Comparison of ENCODE assay signal across 15 cellular contexts in genomic region chr12:60148109-60148508, GRCh38.
A peak's percentile ranks its signal among the peaks of the same experiment; 100 is the strongest.
DNase-seq lines count a peak whose midpoint lies in the region; ATAC-seq, FAIRE-seq and TF ChIP-seq lines count a peak whose summit lies in the region.
"Had no signal": no experiment of that assay in that cellular context is flagged by ENCODE, and none has a peak within 500 bp of the region (broad histone marks: within the 10 kb centered on the region; RNA-seq: fewer than 3 reads in every experiment).

No MANE protein-coding gene starts in this region.

- H3K27me3 Mint-ChIP-seq in naive thymus-derived CD8-positive, alpha-beta T cell = no peaks in the 10 kb centered on the region
- H3K27me3 Mint-ChIP-seq: stimulated activated naive CD8-positive, alpha-beta T cell treated with anti-CD3 and anti-CD28 coated beads, Interleukin-15, amount 100 ng/mL, for 72 hours had no signal

- intact Hi-C loops in IMR-90 (cut with micrococcal nuclease) = loop anchor here (1.0 to 5.0 kb wide), 2 partner anchors 189 to 551 kb away; no protein-coding TSS in a partner anchor

- in situ Hi-C loops in IMR-90 (cut with MboI; ENCODE audit: low sequenced_read_pairs) = no loop called here

- peak overlapping the region; percentile 6 to 78; a peak in 2 of 4 replicates for H4K8ac ChIP-seq in IMR-90 (ENCODE audit: low read depth in 2 of 2, low read length in 2 of 2)

- H3K9me3 Mint-ChIP-seq in naive thymus-derived CD8-positive, alpha-beta T cell = peaks cover 0 to 4% (median 0%) of the 10 kb centered on the region in 9 donors
- H3K9me3 Mint-ChIP-seq: nephron had no signal

- peak; percentile 78 for ATAC-seq in IMR-90 (ENCODE audit: low read depth)
- no peak for ATAC-seq in HG02759 (IDR thresholded peaks at IDR 0.05; ENCODE audit: unreplicated experiment)
- no peak for ATAC-seq in naive thymus-derived CD8-positive, alpha-beta T cell
- ATAC-seq: stimulated activated naive CD8-positive, alpha-beta T cell treated with anti-CD3 and anti-CD28 coated beads, Interleukin-15, amount 100 ng/mL, for 72 hours had no signal

- TF ChIP-seq CTCF in AG04450 (IDR thresholded peaks at IDR 0.05; ENCODE audit: low read depth, low read length) = no peak
- TF ChIP-seq CTCF in IMR-90 (conservative IDR thresholded peaks at IDR 0.05; ENCODE audit: low read depth, low read length) = no peak
- no peak for TF ChIP-seq CTCF in bronchial epithelial cell (IDR thresholded peaks at IDR 0.05; ENCODE audit: insufficient read depth, low read length, severe bottlenecking)

- H3K27ac ChIP-seq in AG04450 (ENCODE audit: low read depth, low read length) = peak overlapping the region; percentile 92
- H3K27ac ChIP-seq in IMR-90 (ENCODE audit: insufficient read depth, low read length) = peak overlapping the region; percentile 76
- H3K27ac ChIP-seq: C4-2B had no signal

- dilution Hi-C loops in IMR-90 (cut with HindIII; ENCODE audit: low sequenced_read_pairs, unreplicated experiment) = no loop called here

- no peak overlapping the region for H2AK9ac ChIP-seq in IMR-90 (replicated peaks; ENCODE audit: low read depth, low read length, poor library complexity)

- H4K20me1 ChIP-seq in IMR-90 (ENCODE audit: insufficient read depth, low read length) = no peaks in the 10 kb centered on the region

- H3K4me3 ChIP-seq in AG04450 (ENCODE audit: low read depth, low read length) (no peak overlapping the region), IMR-90 (ENCODE audit: insufficient read depth, low read depth, low read length) (no peak overlapping the region), bronchial epithelial cell (ENCODE audit: low read depth, low read length) (no peak overlapping the region)

- peak overlapping the region; percentile 41 for H3K14ac ChIP-seq in IMR-90 (replicated peaks; ENCODE audit: low read depth, low read length)

- peak overlapping the region; percentile 26 for H4K5ac ChIP-seq in IMR-90 (ENCODE audit: low read depth, low read length)

- peak overlapping the region; percentile 92 for H2BK5ac ChIP-seq in IMR-90 (ENCODE audit: low read depth, low read length, poor library complexity, severe bottlenecking)

- H3K9me1 ChIP-seq in IMR-90 (ENCODE audit: insufficient read depth, low read length) = no peaks in the 10 kb centered on the region

- H3K9me3 ChIP-seq in AG04450 (ENCODE audit: control insufficient read depth, insufficient read depth, low read length) (no peaks in the 10 kb centered on the region), IMR-90 (ENCODE audit: control insufficient read depth, insufficient read depth, low read length) (no peaks in the 10 kb centered on the region)

- no peaks in the 10 kb centered on the region for H3K79me1 ChIP-seq in IMR-90 (ENCODE audit: low read depth in 1 of 2, low read length in 2 of 2)

- H3K27ac Mint-ChIP-seq in naive thymus-derived CD8-positive, alpha-beta T cell = no peak overlapping the region
- H3K27ac Mint-ChIP-seq: nephron; stimulated activated naive CD8-positive, alpha-beta T cell treated with anti-CD3 and anti-CD28 coated beads, Interleukin-15, amount 100 ng/mL, for 72 hours had no signal

- peak overlapping the region; percentile 88 for H2BK120ac ChIP-seq in IMR-90 (ENCODE audit: low read depth, low read length)

- H2BK20ac ChIP-seq in IMR-90 (ENCODE audit: low read depth, low read length) = peak overlapping the region; percentile 96

- H4K91ac ChIP-seq in IMR-90 (ENCODE audit: insufficient read depth, low read depth, low read length) = peak overlapping the region; percentile 83

- TF ChIP-seq POLR2A in IMR-90 (IDR thresholded peaks at IDR 0.05; ENCODE audit: low read depth, low read length) = no peak

- WGBS in IMR-90 (ENCODE audit: extremely low coverage in 2 of 2, insufficient read length in 1 of 2), 2 experiments = no CpG with 5 or more reads among the region's 2 CpGs

- no peak overlapping the region for H3K4me3 Mint-ChIP-seq in naive thymus-derived CD8-positive, alpha-beta T cell
- H3K4me3 Mint-ChIP-seq: nephron; stimulated activated naive CD8-positive, alpha-beta T cell treated with anti-CD3 and anti-CD28 coated beads, Interleukin-15, amount 100 ng/mL, for 72 hours had no signal

- no peaks in the 10 kb centered on the region for H3K36me3 Mint-ChIP-seq in naive thymus-derived CD8-positive, alpha-beta T cell

- BruUV-seq in IMR-90 (replicated peaks; lab: Mats Ljungman, UMichigan) = no TSS peak

- H2AK5ac ChIP-seq in IMR-90 (ENCODE audit: low read depth, low read length) = peak overlapping the region; percentile 39; the same call in 1 of the 2 replicates

- DNase-seq in AG04450 (ENCODE audit: low read depth, low spot score) (peak; percentile 66), IMR-90 (peak; percentile 92), bronchial epithelial cell (ENCODE audit: low read depth) (peak; percentile 95), kidney tubule cell (ENCODE audit: low spot score) (peak; percentile 84), DMS153 (lab: John Stamatoyannopoulos, UW) (no peak)
- DNase-seq in naive thymus-derived CD8-positive, alpha-beta T cell = no peak
- no peak for DNase-seq in activated effector memory CD4-positive, alpha-beta T cell treated with Interleukin-2 at 50 U/mL for 16 hours
- DNase-seq: activated naive CD4-positive, alpha-beta T cell treated with Interleukin-2 at 50 U/mL for 16 hours; effector memory CD4-positive, alpha-beta T cell; NCI-H1092; NCI-H774; stimulated activated naive CD8-positive, alpha-beta T cell treated with anti-CD3 and anti-CD28 coated beads, Interleukin-15, amount 100 ng/mL, for 72 hours had no signal

- POLR2A ChIA-PET in AG04450 (lab: Yijun Ruan, JAX) (interaction anchor here (0.8 kb wide), 1 partner anchor 118 kb away, joined by 3 read pairs; no protein-coding TSS in a partner anchor), IMR-90 (lab: Charles Lee; ENCODE audit: unreplicated experiment) (no interaction called here)
- POLR2A ChIA-PET in naive thymus-derived CD8-positive, alpha-beta T cell (lab: Charles Lee) = no interaction called here

- peak overlapping the region; percentile 79 for H3K4ac ChIP-seq in IMR-90 (ENCODE audit: low read depth, low read length)

- no peaks in the 10 kb centered on the region for H3K4me1 Mint-ChIP-seq in naive thymus-derived CD8-positive, alpha-beta T cell
- H3K4me1 Mint-ChIP-seq: nephron; stimulated activated naive CD8-positive, alpha-beta T cell treated with anti-CD3 and anti-CD28 coated beads, Interleukin-15, amount 100 ng/mL, for 72 hours had no signal

- TF ChIP-seq RAD21 in IMR-90 (IDR thresholded peaks at IDR 0.05; ENCODE audit: low read length) = no peak

- CTCF ChIA-PET in AG04450 (lab: Charles Lee) (no interaction called here), IMR-90 (lab: Yijun Ruan, JAX) (no interaction called here)

- peak overlapping the region; percentile 28; the same call in 1 of the 2 replicates for H3K23ac ChIP-seq in IMR-90 (ENCODE audit: low read depth, low read length)

- H2AFZ ChIP-seq in IMR-90 (replicated peaks; ENCODE audit: low read length, poor library complexity) = no peak overlapping the region

- peaks cover 2% of the 10 kb centered on the region for H3K4me1 ChIP-seq in IMR-90 (ENCODE audit: control insufficient read depth, insufficient read depth, low read length)

- peak overlapping the region; percentile 53; the same call in 1 of the 2 replicates for H3K4me2 ChIP-seq in IMR-90 (ENCODE audit: low read depth, low read length)

- H3K18ac ChIP-seq in IMR-90 (ENCODE audit: low read depth, low read length) = peak overlapping the region; percentile 94

- H3K27me3 ChIP-seq in AG04450 (ENCODE audit: control insufficient read depth, insufficient read depth, low read length) (no peaks in the 10 kb centered on the region), IMR-90 (ENCODE audit: control insufficient read depth, insufficient read depth, low read length) (no peaks in the 10 kb centered on the region), bronchial epithelial cell (ENCODE audit: control insufficient read depth, insufficient read depth, low read length) (no peaks in the 10 kb centered on the region)

- peak overlapping the region; percentile 25; the same call in 1 of the 3 replicates for H2BK15ac ChIP-seq in IMR-90 (ENCODE audit: low read depth, low read length)

- H3K36me3 ChIP-seq in IMR-90 (ENCODE audit: control insufficient read depth, insufficient read depth, low read length) (no peaks in the 10 kb centered on the region), bronchial epithelial cell (ENCODE audit: control insufficient read depth, insufficient read depth, low read length) (no peaks in the 10 kb centered on the region)

- H3K9ac ChIP-seq in IMR-90 (ENCODE audit: low read depth, low read length) = no peak overlapping the region

- H3K56ac ChIP-seq in IMR-90 (ENCODE audit: extremely low read depth, insufficient read depth, low read length) = peak overlapping the region; percentile 60; the same call in 1 of the 2 replicates

- FAIRE-seq in bronchial epithelial cell (lab: Jason Lieb, UNC) = peak; percentile 55

TF ChIP-seq in IMR-90, 13 proteins besides CTCF, POLR2A, EP300 and RAD21 (continues in another document):
- TF ChIP-seq SMC3 (IDR thresholded peaks at IDR 0.05; ENCODE audit: low read depth, low read length) (no peak), RCOR1 (IDR thresholded peaks at IDR 0.05; ENCODE audit: insufficient replicate concordance, low read length) (no peak), CEBPB (IDR thresholded peaks at IDR 0.05; ENCODE audit: low read depth, low read length) (peak; percentile 37; the same call in 1 of the 2 replicates), MAFK (IDR thresholded peaks at IDR 0.05; ENCODE audit: low read depth, low read length) (no peak), FOS (IDR thresholded peaks at IDR 0.05; ENCODE audit: low read depth, low read length) (peak; percentile 57), NFE2L2 (IDR thresholded peaks at IDR 0.05; ENCODE audit: low read depth, low read length) (no peak), CHD1 (IDR thresholded peaks at IDR 0.05; ENCODE audit: low read depth, low read length) (no peak), MXI1 (IDR thresholded peaks at IDR 0.05; ENCODE audit: borderline replicate concordance, low read depth, low read length) (no peak), BHLHE40 (IDR thresholded peaks at IDR 0.05; ENCODE audit: low read depth, low read length) (peak; percentile 77), USF2 (IDR thresholded peaks at IDR 0.05; ENCODE audit: low read depth, low read length) (peak; percentile 41; the same call in 1 of the 2 replicates), MAZ (IDR thresholded peaks at IDR 0.05; ENCODE audit: borderline replicate concordance, low read depth, low read length) (no peak)

Comparison
In these comparisons a context has a peak if more than half of its experiments do, and no peak if none do; other contexts are left out.
1. DNase-seq: peak in AG04450 (single experiment), IMR-90 (single experiment), bronchial epithelial cell (single experiment) and kidney tubule cell (single experiment); none in naive thymus-derived CD8-positive, alpha-beta T cell (0 of 10), activated effector memory CD4-positive, alpha-beta T cell treated with Interleukin-2 at 50 U/mL for 16 hours (single experiment) and DMS153 (single experiment).